ENCODE assay signal across 8 cellular contexts in genomic region chr20:33810885-33811762, GRCh38. TPM values are rescaled to one million over a fixed set of nuclear protein-coding genes. Genes with fewer than 3 reads are reported as not detected.
A peak's percentile ranks its signal among the peaks of the same experiment; 100 is the strongest.
DNase-seq lines count a peak whose midpoint lies in the region; TF ChIP-seq lines count a peak whose summit lies in the region.

TSS of gene CHMP4B (plus strand) at chr20:33811348. CDS start at chr20:33811469, 121 bp downstream.

- DNase-seq in HAP-1 (ENCODE audit: low spot score in 2 of 2) (peak; percentile 98 to 99), MM.1S (peak; percentile 98), SIG-M5 treated with dmso at 0.1 percent for 504 hours (lab: John Stamatoyannopoulos, UW; ENCODE audit: unreplicated experiment) (peak; percentile 99), activated gamma-delta T cell treated with Interleukin-2 at 50 U/mL for 16 hours (peak; percentile 98), fibroblast of villous mesenchyme (ENCODE audit: low read depth) (peak; percentile 99), neural crest cell (ENCODE audit: low read depth, low spot score) (peak; percentile 100)

- H3K4me3 Mint-ChIP-seq in neural crest cell = peak within 1 kb of the TSS; percentile 94

- TF ChIP-seq CTCF in MM.1S (IDR thresholded peaks at IDR 0.05; ENCODE audit: low read length) = no peak
- no peak for TF ChIP-seq CTCF in fibroblast of villous mesenchyme (IDR thresholded peaks at IDR 0.05; ENCODE audit: insufficient read depth, low read depth, low read length)
- no peak for TF ChIP-seq CTCF in neural crest cell (conservative IDR thresholded peaks at IDR 0.05)

- peak within 1 kb of the TSS; percentile 0; the same call in 1 of the 2 replicates for H2AFZ ChIP-seq in MM.1S (ENCODE audit: low read length)

- H3K9me3 Mint-ChIP-seq in neural crest cell = no peaks in the 10 kb centered on the region

- peak within 1 kb of the TSS; percentile 80 for H3K4me2 ChIP-seq in MM.1S (ENCODE audit: low read depth, low read length)

- H3K9me3 ChIP-seq in ES-I3 (ENCODE audit: control insufficient read depth, insufficient read depth, low read length) (no peaks in the 10 kb centered on the region), HAP-1 (no peaks in the 10 kb centered on the region), MM.1S (replicated peaks; ENCODE audit: insufficient read depth, low read length) (no peaks in the 10 kb centered on the region), stomach smooth muscle (ENCODE audit: control insufficient read depth in 2 of 2, low read length in 2 of 2) (no peaks in the 10 kb centered on the region)

- no peaks in the 10 kb centered on the region for H3K36me3 Mint-ChIP-seq in neural crest cell (ENCODE audit: low read depth)

- H3K9ac ChIP-seq in ES-I3 (ENCODE audit: low read depth, low read length) (peak within 1 kb of the TSS; percentile 97), MM.1S (ENCODE audit: low read length) (peak within 1 kb of the TSS; percentile 93), stomach smooth muscle (ENCODE audit: low read length in 2 of 2) (peak within 1 kb of the TSS; percentile 98 to 99)

- peak within 1 kb of the TSS; percentile 88 for H3K27ac ChIP-seq in MM.1S (ENCODE audit: low read length)
- peak within 1 kb of the TSS; percentile 93 for H3K27ac ChIP-seq in stomach smooth muscle (ENCODE audit: low read length)

- peaks cover 47% of the 10 kb centered on the region for H3F3A ChIP-seq in MM.1S (ENCODE audit: insufficient read depth, low read length)

- H3K27me3 ChIP-seq in HAP-1 (ENCODE audit: low read depth) (no peaks in the 10 kb centered on the region), MM.1S (replicated peaks; ENCODE audit: insufficient read depth, low read length) (no peaks in the 10 kb centered on the region), stomach smooth muscle (ENCODE audit: control insufficient read depth in 1 of 2, insufficient read depth in 2 of 2, low read length in 2 of 2) (no peaks in the 10 kb centered on the region)

- peaks cover 59% of the 10 kb centered on the region for H3K79me2 ChIP-seq in MM.1S (ENCODE audit: low read length)

- H3K4me3 ChIP-seq in HAP-1 (peak within 1 kb of the TSS; percentile 91), MM.1S (ENCODE audit: low read length) (peak within 1 kb of the TSS; percentile 91), fibroblast of villous mesenchyme (ENCODE audit: low read depth, low read length) (peak within 1 kb of the TSS; percentile 68), stomach smooth muscle (ENCODE audit: low read length in 2 of 2) (peak within 1 kb of the TSS; percentile 91 to 99)

- H4K20me1 ChIP-seq in MM.1S (ENCODE audit: insufficient read depth, low read length) = no peaks in the 10 kb centered on the region

- no peaks in the 10 kb centered on the region for H3K9me2 ChIP-seq in MM.1S (replicated peaks; ENCODE audit: insufficient read depth, low read length)

- H3K4me1 ChIP-seq in ES-I3 (ENCODE audit: insufficient read depth, low read length) (peaks cover 9% of the 10 kb centered on the region), HAP-1 (no peaks in the 10 kb centered on the region), MM.1S (ENCODE audit: low read length) (peaks cover 16% of the 10 kb centered on the region), stomach smooth muscle (ENCODE audit: control insufficient read depth, insufficient read depth, low read length) (peaks cover 34% of the 10 kb centered on the region)

- no peaks in the 10 kb centered on the region for H3K27me3 Mint-ChIP-seq in neural crest cell (ENCODE audit: low read depth)

- in situ Hi-C loops in HAP-1 (cut with MboI; ENCODE audit: low sequenced_read_pairs) = no loop called here

- peaks cover 39% of the 10 kb centered on the region for H3K4me1 Mint-ChIP-seq in neural crest cell

- peak within 1 kb of the TSS; percentile 80 for H3K27ac Mint-ChIP-seq in neural crest cell (ENCODE audit: unreplicated experiment)

- no peaks in the 10 kb centered on the region for H3K36me3 ChIP-seq in ES-I3 (ENCODE audit: insufficient read depth, low read length)
- peaks cover 3% of the 10 kb centered on the region; the same call in 1 of the 2 replicates for H3K36me3 ChIP-seq in HAP-1 (replicated peaks)
- no peaks in the 10 kb centered on the region for H3K36me3 ChIP-seq in MM.1S (replicated peaks; ENCODE audit: insufficient read depth, low read length)
- no peaks in the 10 kb centered on the region for H3K36me3 ChIP-seq in stomach smooth muscle (ENCODE audit: control insufficient read depth in 2 of 2, insufficient read depth in 2 of 2, low read length in 2 of 2)

RNA-seq across cellular contexts. Expression of gene CHMP4B, which starts in this region (rescaled TPM):
- total RNA-seq in fibroblast of villous mesenchyme (28.3 and 32.0 TPM in 2 replicates), neural crest cell (97.2 and 98.5 TPM in 2 replicates)

Comparison
In these comparisons a context has a peak if more than half of its experiments do, and no peak if none do; other contexts are left out.
1. Peak in every context shown above with its lines: DNase-seq, H3K4me3 ChIP-seq and H3K27ac ChIP-seq.